Comparison of ENCODE assay signal across 19 cellular contexts in genomic region chr7:24930856-24931255, GRCh38.
"Had no signal": no experiment of that assay in that cellular context is flagged by ENCODE, and none has a peak within 500 bp of the region (broad histone marks: within the 10 kb centered on the region; RNA-seq: fewer than 3 reads in every experiment).

No MANE protein-coding gene starts in this region.

- H3K27ac Mint-ChIP-seq: progenitor cell of endocrine pancreas, type B pancreatic cell had no signal

- H3K27me3 Mint-ChIP-seq: naive B cell, progenitor cell of endocrine pancreas, type B pancreatic cell had no signal

- H3K27me3 ChIP-seq: foreskin keratinocyte, pancreas had no signal

- DNase-seq: dermis blood vessel endothelial cell; erythroblast; foreskin keratinocyte; immature natural killer cell; kidney; left cardiac atrium; left ventricle myocardium superior; mesendoderm; naive B cell; occipital lobe; pancreas; right cardiac atrium; small intestine; stimulated activated CD4-positive, alpha-beta T cell treated with anti-CD3 and anti-CD28 coated beads, Interleukin-12 subunit alpha, Interleukin-12 subunit beta, amount 100 ng/mL, for 4 hours; stimulated activated naive CD4-positive, alpha-beta T cell treated with Interleukin-2 at 50 U/mL for 16 hours had no signal

- H3K4me3 ChIP-seq: lung, pancreas had no signal

- H3K27ac ChIP-seq: foreskin keratinocyte, pancreas had no signal

- ATAC-seq: foreskin keratinocyte, left cardiac atrium, left ventricle myocardium superior, pancreas, right cardiac atrium had no signal

- H3K4me1 ChIP-seq: pancreas had no signal

- H3K9me3 Mint-ChIP-seq: immature natural killer cell, naive B cell, nephron had no signal

- H3K9me3 ChIP-seq: pancreas had no signal

- H3K4me3 Mint-ChIP-seq: immature natural killer cell, naive B cell, nephron, type B pancreatic cell had no signal

- H3K36me3 ChIP-seq: pancreas had no signal
